In genomic region chr13:112465251-112466131, GRCh38 we compare ENCODE assay signal across 23 cellular contexts.
"Had no signal": no experiment of that assay in that cellular context is flagged by ENCODE, and none has a peak within 500 bp of the region (broad histone marks: within the 10 kb centered on the region; RNA-seq: fewer than 3 reads in every experiment).

No MANE protein-coding gene starts in this region.

- H3K4me2 ChIP-seq: smooth muscle cell had no signal

- H3K36me3 ChIP-seq: heart right ventricle, left ventricle myocardium inferior, pancreas, prostate gland, sigmoid colon, suprapubic skin, tibial artery had no signal

- H3K9me3 ChIP-seq: pancreas, prostate gland, sigmoid colon had no signal

- ATAC-seq: activated T-cell treated with anti-CD3 and anti-CD28 coated beads, Interleukin-2, amount 50 U/mL, for 4 hours; activated T-helper 17 cell treated with anti-CD3 and anti-CD28 coated beads, Interleukin-2, amount 50 U/mL, for 72 hours; pancreas had no signal

- H3K27me3 ChIP-seq: pancreas, suprapubic skin, tibial artery had no signal

- H3K4me3 ChIP-seq: heart right ventricle, left ventricle myocardium inferior, pancreas, prostate gland, sigmoid colon, smooth muscle cell, suprapubic skin, tibial artery had no signal

- DNase-seq: activated CD4-positive, alpha-beta T cell treated with anti-CD3 and anti-CD28 coated beads for 4 hours; activated CD4-positive, alpha-beta T cell treated with anti-CD3 and anti-CD28 coated beads, Interleukin-2, amount 50 U/mL, for 4 hours; activated gamma-delta T cell treated with Interleukin-2 at 50 U/mL for 16 hours; activated naive CD4-positive, alpha-beta T cell treated with anti-CD3 and anti-CD28 coated beads, Interleukin-2, amount 50 U/mL, for 16 hours; activated T-cell treated with anti-CD3 and anti-CD28 coated beads, Interleukin-2, amount 50 U/mL, for 4 hours; amniotic stem cell; central memory CD4-positive, alpha-beta T cell; foreskin fibroblast; heart right ventricle; left ventricle myocardium inferior; naive B cell; nephron progenitor cell; retina; sigmoid colon; stimulated activated CD4-positive, alpha-beta T cell treated with anti-CD3 and anti-CD28 coated beads, Interleukin-15, amount 100 ng/mL, for 24 hours; stimulated activated CD4-positive, alpha-beta T cell treated with anti-CD3 and anti-CD28 coated beads, Interleukin-2, amount 100 ng/mL, for 24 hours; stimulated activated naive CD4-positive, alpha-beta T cell; tibial artery had no signal

- H3K4me1 ChIP-seq: heart right ventricle, left ventricle myocardium inferior, pancreas, prostate gland, sigmoid colon, suprapubic skin, tibial artery had no signal

- H3K27ac ChIP-seq: heart right ventricle, left ventricle myocardium inferior, pancreas, prostate gland, sigmoid colon, suprapubic skin, tibial artery had no signal
